Comparison of ENCODE assay signal across 1 cellular context in genomic region chr5:149378241-149378805, GRCh38.
TF ChIP-seq lines count a peak whose summit lies in the region.

No MANE protein-coding gene starts in this region.

TF ChIP-seq in IMR-90, 13 proteins besides CTCF, POLR2A, EP300 and RAD21:
- TF ChIP-seq USF2 (IDR thresholded peaks at IDR 0.05; ENCODE audit: low read depth, low read length) = no peak
- no peak for TF ChIP-seq RCOR1 (IDR thresholded peaks at IDR 0.05; ENCODE audit: insufficient replicate concordance, low read length)
- TF ChIP-seq MXI1 (IDR thresholded peaks at IDR 0.05; ENCODE audit: borderline replicate concordance, low read depth, low read length) = no peak
- no peak for TF ChIP-seq ELK1 (IDR thresholded peaks at IDR 0.05; ENCODE audit: borderline replicate concordance, low read depth, low read length)
- no peak for TF ChIP-seq CEBPB (IDR thresholded peaks at IDR 0.05; ENCODE audit: low read depth, low read length)
- no peak for TF ChIP-seq SMC3 (IDR thresholded peaks at IDR 0.05; ENCODE audit: low read depth, low read length)
- TF ChIP-seq CHD1 (IDR thresholded peaks at IDR 0.05; ENCODE audit: low read depth, low read length) = no peak
- TF ChIP-seq NFE2L2 (IDR thresholded peaks at IDR 0.05; ENCODE audit: low read depth, low read length) = no peak
- no peak for TF ChIP-seq RFX5 (IDR thresholded peaks at IDR 0.05; ENCODE audit: low read depth, low read length)
- no peak for TF ChIP-seq MAZ (IDR thresholded peaks at IDR 0.05; ENCODE audit: borderline replicate concordance, low read depth, low read length)
- TF ChIP-seq BHLHE40 (IDR thresholded peaks at IDR 0.05; ENCODE audit: low read depth, low read length) = no peak
- no peak for TF ChIP-seq MAFK (IDR thresholded peaks at IDR 0.05; ENCODE audit: low read depth, low read length)
- TF ChIP-seq FOS (IDR thresholded peaks at IDR 0.05; ENCODE audit: low read depth, low read length) = no peak
TF ChIP-seq in IMR-90: peak in this region for 0.
